In genomic region chr22:30556388-30556787, GRCh38 we compare ENCODE assay signal across 24 cellular contexts. TPM values are rescaled to one million over a fixed set of nuclear protein-coding genes. Genes with fewer than 3 reads are reported as not detected.
DNase-seq lines count a peak whose midpoint lies in the region; ATAC-seq, FAIRE-seq and TF ChIP-seq lines count a peak whose summit lies in the region.
"Had no signal": no experiment of that assay in that cellular context is flagged by ENCODE, and none has a peak within 500 bp of the region (broad histone marks: within the 10 kb centered on the region; RNA-seq: fewer than 3 reads in every experiment).

No MANE protein-coding gene starts in this region.

- FAIRE-seq in GM12878 (lab: Jason Lieb, UNC): no peak
- FAIRE-seq: colon, frontal cortex had no signal

- H3K27ac Mint-ChIP-seq in neural progenitor cell (no peak overlapping the region), nephron progenitor cell (no peak overlapping the region)
- no peak overlapping the region for H3K27ac Mint-ChIP-seq in activated T-cell treated with anti-CD3 and anti-CD28 coated beads, Interleukin-2, amount 50 U/mL, for 72 hours
- H3K27ac Mint-ChIP-seq: CD4-positive, CD25-positive, alpha-beta regulatory T cell; naive B cell; stimulated activated naive B cell treated with anti-CD40 and anti-IgM and Interleukin-4, amounts not matched to agents 10 μg/mL and 1 μg/mL and 100 μg/mL, for 72 hours; T-cell had no signal

- H3K27me3 ChIP-seq in GM12878 (replicated peaks in 1 of 2; ENCODE audit: control insufficient read depth in 2 of 2, insufficient read depth in 2 of 2, low read length in 1 of 2): no peaks in the 10 kb centered on the region; a peak in 1 of 4 replicates
- H3K27me3 ChIP-seq in neural progenitor cell: no peaks in the 10 kb centered on the region
- H3K27me3 ChIP-seq: spleen, upper lobe of left lung had no signal

- no peaks in the 10 kb centered on the region; the same call in 1 of the 2 replicates for H4K20me1 ChIP-seq in GM12878 (ENCODE audit: control insufficient read depth, insufficient read depth)
- H4K20me1 ChIP-seq in neural progenitor cell (ENCODE audit: low read depth): no peaks in the 10 kb centered on the region

- H3K4me1 ChIP-seq in GM12878 (ENCODE audit: control insufficient read depth, insufficient read depth, low read length) (no peaks in the 10 kb centered on the region), neural progenitor cell (peaks cover 1% of the 10 kb centered on the region)
- H3K4me1 ChIP-seq: spleen, upper lobe of left lung had no signal

- H3K4me3 Mint-ChIP-seq in neural progenitor cell (no peak overlapping the region), nephron progenitor cell (no peak overlapping the region)
- no peak overlapping the region for H3K4me3 Mint-ChIP-seq in activated T-cell treated with anti-CD3 and anti-CD28 coated beads, Interleukin-2, amount 50 U/mL, for 72 hours
- H3K4me3 Mint-ChIP-seq: CD4-positive, CD25-positive, alpha-beta regulatory T cell; naive B cell; stimulated activated naive B cell treated with anti-CD40 and anti-IgM and Interleukin-4, amounts not matched to agents 10 μg/mL and 1 μg/mL and 100 μg/mL, for 72 hours; T-cell had no signal

- POLR2A ChIA-PET in GM12878 (lab: Charles Lee): no interaction called here

- TF ChIP-seq POLR2A in GM12878 (IDR thresholded peaks at IDR 0.05; ENCODE audit: low read depth, low read length): no peak

- H3F3A ChIP-seq in neural progenitor cell (ENCODE audit: low read depth): no peaks in the 10 kb centered on the region

- H3K9me3 Mint-ChIP-seq in neural progenitor cell (no peaks in the 10 kb centered on the region), nephron progenitor cell (no peaks in the 10 kb centered on the region)
- no peaks in the 10 kb centered on the region for H3K9me3 Mint-ChIP-seq in activated T-cell treated with anti-CD3 and anti-CD28 coated beads, Interleukin-2, amount 50 U/mL, for 72 hours
- H3K9me3 Mint-ChIP-seq: CD4-positive, CD25-positive, alpha-beta regulatory T cell; naive B cell; stimulated activated naive B cell treated with anti-CD40 and anti-IgM and Interleukin-4, amounts not matched to agents 10 μg/mL and 1 μg/mL and 100 μg/mL, for 72 hours; T-cell had no signal

- H3K27ac ChIP-seq in GM12878 (ENCODE audit: control insufficient read depth, insufficient read depth) (no peak overlapping the region), neural progenitor cell (no peak overlapping the region)
- H3K27ac ChIP-seq: spleen, upper lobe of left lung had no signal

- WGBS in GM12878 (ENCODE audit: insufficient coverage, insufficient replicate concordance, low lambda C conversion rate, missing lambda C conversion rate): 11% methylated on average over 6 of the region's 6 CpGs

- H3K36me3 Mint-ChIP-seq in neural progenitor cell: no peaks in the 10 kb centered on the region
- peaks cover 4% of the 10 kb centered on the region for H3K36me3 Mint-ChIP-seq in nephron progenitor cell (ENCODE audit: low read depth)
- H3K36me3 Mint-ChIP-seq in activated T-cell treated with anti-CD3 and anti-CD28 coated beads, Interleukin-2, amount 50 U/mL, for 72 hours (ENCODE audit: insufficient read depth in 2 of 2): no peaks in the 10 kb centered on the region
- H3K36me3 Mint-ChIP-seq: CD4-positive, CD25-positive, alpha-beta regulatory T cell; naive B cell; T-cell had no signal

- no peaks in the 10 kb centered on the region for H3K9me3 ChIP-seq in GM12878 (replicated peaks; ENCODE audit: control insufficient read depth, insufficient read depth, low read length)
- no peaks in the 10 kb centered on the region for H3K9me3 ChIP-seq in neural progenitor cell (ENCODE audit: low read depth)
- H3K9me3 ChIP-seq: spleen, upper lobe of left lung had no signal

- no peak for TF ChIP-seq RAD21 in GM12878 (IDR thresholded peaks at IDR 0.05; ENCODE audit: insufficient read depth, low read depth, low read length)

- RAD21 ChIA-PET in GM12878 (lab: Charles Lee; ENCODE audit: unreplicated experiment): no interaction called here

- H2AFZ ChIP-seq in GM12878 (ENCODE audit: control insufficient read depth, low read depth, low read length) (no peak overlapping the region), neural progenitor cell (replicated peaks) (no peak overlapping the region)

- TF ChIP-seq CTCF in GM12878 (IDR thresholded peaks at IDR 0.05 in 2 of 3, conservative IDR thresholded peaks at IDR 0.05 in 1 of 3; ENCODE audit: control insufficient read depth in 2 of 3, extremely low read depth in 1 of 3, insufficient read depth in 1 of 3, low read depth in 3 of 3, low read length in 3 of 3) (0 out of 6 replicates have a peak, but pooled peaks of 2 of the 3 experiments have one; percentile 1 to 11), neural progenitor cell (IDR thresholded peaks at IDR 0.05) (peak; percentile 25), nephron progenitor cell (IDR thresholded peaks at IDR 0.05) (no peak)

- H3K4me1 Mint-ChIP-seq in neural progenitor cell (peaks cover 9% of the 10 kb centered on the region), nephron progenitor cell (peaks cover 8% of the 10 kb centered on the region)
- no peaks in the 10 kb centered on the region for H3K4me1 Mint-ChIP-seq in activated T-cell treated with anti-CD3 and anti-CD28 coated beads, Interleukin-2, amount 50 U/mL, for 72 hours (ENCODE audit: low read depth)
- H3K4me1 Mint-ChIP-seq: CD4-positive, CD25-positive, alpha-beta regulatory T cell; naive B cell; stimulated activated naive B cell treated with anti-CD40 and anti-IgM and Interleukin-4, amounts not matched to agents 10 μg/mL and 1 μg/mL and 100 μg/mL, for 72 hours; T-cell had no signal

- H3K9ac ChIP-seq in GM12878 (ENCODE audit: control insufficient read depth, insufficient read depth, low read length) (no peak overlapping the region), neural progenitor cell (no peak overlapping the region)

- intact Hi-C loops in GM12878 (cut with micrococcal nuclease; ENCODE audit: unreplicated experiment): no loop called here

- ATAC-seq in GM12878: peak; percentile 60
- ATAC-seq in activated T-cell treated with anti-CD3 and anti-CD28 coated beads, Interleukin-2, amount 50 U/mL, for 72 hours (replicated peaks in 1 of 2): no peak
- ATAC-seq: T-cell had no signal

- no TSS peak for BruUV-seq in GM12878 (replicated peaks; lab: Mats Ljungman, UMichigan)

- H3K4me2 ChIP-seq in GM12878 (ENCODE audit: control insufficient read depth, insufficient read depth) (no peak overlapping the region), neural progenitor cell (no peak overlapping the region)

- peak; percentile 6 for DNase-seq in DMS53 (lab: John Stamatoyannopoulos, UW)
- DNase-seq in DMS53 treated with DMSO at 0.1 percent for 48 hours (lab: John Stamatoyannopoulos, UW; ENCODE audit: unreplicated experiment): no peak
- peak; percentile 4 for DNase-seq in MV-4-11 (lab: John Stamatoyannopoulos, UW)
- no peak for DNase-seq in GM12878 (ENCODE audit: low read depth, low spot score)
- DNase-seq in neural progenitor cell (ENCODE audit: low spot score): peak; percentile 30
- DNase-seq in nephron progenitor cell: no peak
- DNase-seq in NCI-H1436 treated with DMSO at 0.1 percent for 48 hours (lab: John Stamatoyannopoulos, UW): no peak
- no peak for DNase-seq in activated T-cell treated with anti-CD3 and anti-CD28 coated beads, Interleukin-2, amount 50 U/mL, for 72 hours
- DNase-seq: 8988T; activated CD8-positive, alpha-beta memory T cell treated with anti-CD3 and anti-CD28 coated beads, Interleukin-2, amount 50 U/mL, for 4 hours; activated naive CD4-positive, alpha-beta T cell; aorta; CD4-positive, CD25-positive, alpha-beta regulatory T cell; EL; naive B cell; NCI-H2029; spleen; stimulated activated naive B cell treated with anti-CD40 and anti-IgM and Interleukin-4, amounts not matched to agents 10 μg/mL and 1 μg/mL and 100 μg/mL, for 72 hours; T-cell had no signal

- CTCF ChIA-PET in GM12878 (lab: Yijun Ruan, JAX): interaction anchor here (0.8 to 1.5 kb wide), 2 partner anchors 10 to 165 kb away, joined by 3 read pairs; no protein-coding TSS in a partner anchor

- H3K27me3 Mint-ChIP-seq in neural progenitor cell (ENCODE audit: insufficient read depth, low read depth) (no peaks in the 10 kb centered on the region), nephron progenitor cell (ENCODE audit: low read depth, poor library complexity) (peaks cover 11% of the 10 kb centered on the region)
- H3K27me3 Mint-ChIP-seq in activated T-cell treated with anti-CD3 and anti-CD28 coated beads, Interleukin-2, amount 50 U/mL, for 72 hours (ENCODE audit: low read depth): no peaks in the 10 kb centered on the region
- H3K27me3 Mint-ChIP-seq: CD4-positive, CD25-positive, alpha-beta regulatory T cell had no signal

- H3K79me2 ChIP-seq in GM12878 (ENCODE audit: control insufficient read depth, insufficient read depth, low read length) (no peaks in the 10 kb centered on the region), neural progenitor cell (ENCODE audit: low read depth) (no peaks in the 10 kb centered on the region)

- SMC1A ChIA-PET in GM12878 (lab: Charles Lee; ENCODE audit: uncharacterized antibody, unreplicated experiment): no interaction called here

- in situ Hi-C loops in GM12878 (cut with MboI): no loop called here

- no peak overlapping the region for H3K4me3 ChIP-seq in GM12878
- no peak overlapping the region for H3K4me3 ChIP-seq in neural progenitor cell
- H3K4me3 ChIP-seq: lung, spleen, upper lobe of left lung had no signal

- no peak for TF ChIP-seq EP300 in GM12878 (IDR thresholded peaks at IDR 0.05; ENCODE audit: borderline replicate concordance in 1 of 2, control insufficient read depth in 1 of 2, low read depth in 2 of 2, low read length in 2 of 2)

- H3K36me3 ChIP-seq in GM12878 (ENCODE audit: control insufficient read depth in 2 of 2, insufficient read depth in 2 of 2, low read length in 1 of 2) (no peaks in the 10 kb centered on the region), neural progenitor cell (no peaks in the 10 kb centered on the region)
- H3K36me3 ChIP-seq: spleen, upper lobe of left lung had no signal

RNA-seq across cellular contexts. Expression of gene SEC14L6, which starts 9.8 kb away (rescaled TPM):
- not detected in 2 replicates for total RNA-seq in GM12878 (2013; cell fraction: nucleolus; rRNA removed)
- total RNA-seq in GM12878 (2014; rRNA removed) (not detected in 2 replicates), GM12878 (2014; rRNA removed; fragmentation: Illumina TruSeq; extraction: Trizol) (not detected in 2 replicates), GM12878 (2021) (not detected in 2 replicates), neural progenitor cell (ENCODE audit: low replicate concordance) (2.4 and 2.7 TPM in 2 replicates)
- not detected for polyA plus RNA-seq in GM12878 (2011; ENCODE audit: low read depth)
- polyA plus RNA-seq in GM12878 (2011; rRNA removed) (not detected in 2 replicates), GM12878 (2014; fragmentation: Illumina TruSeq; extraction: Trizol) (not detected in 2 replicates), GM12878 (2014; fragmentation: Nextera tagmentation; extraction: Ambion mirVana) (not detected), GM12878 (2014; rRNA removed) (not detected in 2 replicates), GM12878 (2016; fragmentation: Nextera tagmentation; extraction: Ambion mirVana) (not detected)
- polyA plus RNA-seq in GM12878 (2011; cell fraction: cytosol; rRNA removed): not detected in 2 replicates
- not detected in 2 replicates for polyA plus RNA-seq in GM12878 (2011; cell fraction: nucleus; rRNA removed)
- not detected in 2 replicates for polyA plus RNA-seq in GM12878 (2012)
- polyA minus RNA-seq in GM12878 (2011; rRNA and poly(A)+ RNA removed): not detected in 2 replicates
- not detected in 2 replicates for polyA minus RNA-seq in GM12878 (2011; cell fraction: cytosol; rRNA and poly(A)+ RNA removed)
- not detected in 2 replicates for polyA minus RNA-seq in GM12878 (2011; cell fraction: nucleus; rRNA and poly(A)+ RNA removed)
- not detected for total RNA-seq in activated T-cell treated with anti-CD3 and anti-CD28 coated beads, Interleukin-2, amount 50 U/mL, for 72 hours
- total RNA-seq: CD4-positive, CD25-positive, alpha-beta regulatory T cell; MCF 10A had no signal

RNA-seq across cellular contexts. Expression of gene GAL3ST1, which starts 18.1 kb away (rescaled TPM):
- 1.3 and 1.9 TPM in 2 replicates for total RNA-seq in GM12878 (2013; cell fraction: nucleolus; rRNA removed)
- not detected in 2 replicates for total RNA-seq in GM12878 (2014; rRNA removed)
- total RNA-seq in GM12878 (2014; rRNA removed; fragmentation: Illumina TruSeq; extraction: Trizol): not detected in 2 replicates
- total RNA-seq in GM12878 (2021): not detected in 2 replicates
- polyA plus RNA-seq in GM12878 (2011; ENCODE audit: low read depth): not detected
- not detected in 2 replicates for polyA plus RNA-seq in GM12878 (2011; rRNA removed)
- 0.06 and 0.10 TPM in 2 replicates for polyA plus RNA-seq in GM12878 (2011; cell fraction: cytosol; rRNA removed)
- polyA plus RNA-seq in GM12878 (2011; cell fraction: nucleus; rRNA removed): 0.31 and 0.42 TPM in 2 replicates
- polyA plus RNA-seq in GM12878 (2012): 0.18 TPM in 1 of 2 replicates, not detected in the other
- polyA plus RNA-seq in GM12878 (2014; fragmentation: Illumina TruSeq; extraction: Trizol): not detected in 2 replicates
- polyA plus RNA-seq in GM12878 (2014; fragmentation: Nextera tagmentation; extraction: Ambion mirVana): not detected
- polyA plus RNA-seq in GM12878 (2014; rRNA removed): 0.09 TPM in 1 of 2 replicates, not detected in the other
- not detected for polyA plus RNA-seq in GM12878 (2016; fragmentation: Nextera tagmentation; extraction: Ambion mirVana)
- polyA minus RNA-seq in GM12878 (2011; rRNA and poly(A)+ RNA removed): 0.21 TPM in 1 of 2 replicates, not detected in the other
- polyA minus RNA-seq in GM12878 (2011; cell fraction: cytosol; rRNA and poly(A)+ RNA removed): not detected in 2 replicates
- polyA minus RNA-seq in GM12878 (2011; cell fraction: nucleus; rRNA and poly(A)+ RNA removed): not detected in 2 replicates
- 4.3 and 10.1 TPM in 2 replicates for total RNA-seq in neural progenitor cell (ENCODE audit: low replicate concordance)
- total RNA-seq in activated T-cell treated with anti-CD3 and anti-CD28 coated beads, Interleukin-2, amount 50 U/mL, for 72 hours: 1 to 10 TPM; 1.1 to 1.7 TPM
- total RNA-seq: MCF 10A had no signal

RNA-seq across cellular contexts. Expression of gene PES1, which starts 35.3 kb away (rescaled TPM):
- 97.7 and 106 TPM in 2 replicates for total RNA-seq in GM12878 (2013; cell fraction: nucleolus; rRNA removed)
- total RNA-seq in GM12878 (2014; rRNA removed) (104 and 118 TPM in 2 replicates), GM12878 (2014; rRNA removed; fragmentation: Illumina TruSeq; extraction: Trizol) (92.6 and 99.1 TPM in 2 replicates), GM12878 (2021) (135 and 139 TPM in 2 replicates), neural progenitor cell (ENCODE audit: low replicate concordance) (30.2 and 54.4 TPM in 2 replicates)
- polyA plus RNA-seq in GM12878 (2011; ENCODE audit: low read depth): 55.0 TPM
- polyA plus RNA-seq in GM12878 (2011; rRNA removed) (72.8 and 113 TPM in 2 replicates), GM12878 (2014; fragmentation: Illumina TruSeq; extraction: Trizol) (96.4 and 113 TPM in 2 replicates), GM12878 (2014; fragmentation: Nextera tagmentation; extraction: Ambion mirVana) (1 to 10 TPM; 6.9 to 7.8 TPM), GM12878 (2014; rRNA removed) (82.8 and 92.0 TPM in 2 replicates), GM12878 (2016; fragmentation: Nextera tagmentation; extraction: Ambion mirVana) (100 to 1,000 TPM; 131 to 132 TPM)
- polyA plus RNA-seq in GM12878 (2011; cell fraction: cytosol; rRNA removed): 143 and 159 TPM in 2 replicates
- 146 and 184 TPM in 2 replicates for polyA plus RNA-seq in GM12878 (2011; cell fraction: nucleus; rRNA removed)
- 58.0 and 59.9 TPM in 2 replicates for polyA plus RNA-seq in GM12878 (2012)
- polyA minus RNA-seq in GM12878 (2011; rRNA and poly(A)+ RNA removed): 156 and 205 TPM in 2 replicates
- 44.9 and 59.3 TPM in 2 replicates for polyA minus RNA-seq in GM12878 (2011; cell fraction: cytosol; rRNA and poly(A)+ RNA removed)
- polyA minus RNA-seq in GM12878 (2011; cell fraction: nucleus; rRNA and poly(A)+ RNA removed): 57.4 and 80.7 TPM in 2 replicates
- 10 to 100 TPM; 75.7 to 90.4 TPM for total RNA-seq in activated T-cell treated with anti-CD3 and anti-CD28 coated beads, Interleukin-2, amount 50 U/mL, for 72 hours

RNA-seq across cellular contexts. Expression of gene TCN2, which starts 50.6 kb away (rescaled TPM):
- 7.4 and 11.7 TPM in 2 replicates for total RNA-seq in GM12878 (2013; cell fraction: nucleolus; rRNA removed)
- total RNA-seq in GM12878 (2014; rRNA removed) (13.0 and 15.6 TPM in 2 replicates), GM12878 (2014; rRNA removed; fragmentation: Illumina TruSeq; extraction: Trizol) (6.9 and 7.7 TPM in 2 replicates), GM12878 (2021) (10.3 and 11.0 TPM in 2 replicates), neural progenitor cell (ENCODE audit: low replicate concordance) (33.9 and 66.5 TPM in 2 replicates)
- polyA plus RNA-seq in GM12878 (2011; ENCODE audit: low read depth): 4.1 TPM
- polyA plus RNA-seq in GM12878 (2011; rRNA removed) (2.3 and 5.4 TPM in 2 replicates), GM12878 (2014; fragmentation: Illumina TruSeq; extraction: Trizol) (7.8 and 11.1 TPM in 2 replicates), GM12878 (2014; fragmentation: Nextera tagmentation; extraction: Ambion mirVana) (10 to 100 TPM; 15.9 to 21.8 TPM), GM12878 (2014; rRNA removed) (8.0 and 9.5 TPM in 2 replicates), GM12878 (2016; fragmentation: Nextera tagmentation; extraction: Ambion mirVana) (10 to 100 TPM; 10.9 to 12.4 TPM)
- 9.4 and 11.1 TPM in 2 replicates for polyA plus RNA-seq in GM12878 (2011; cell fraction: cytosol; rRNA removed)
- 5.8 and 10.6 TPM in 2 replicates for polyA plus RNA-seq in GM12878 (2011; cell fraction: nucleus; rRNA removed)
- 5.9 and 6.4 TPM in 2 replicates for polyA plus RNA-seq in GM12878 (2012)
- 6.5 and 13.3 TPM in 2 replicates for polyA minus RNA-seq in GM12878 (2011; rRNA and poly(A)+ RNA removed)
- 4.7 and 6.1 TPM in 2 replicates for polyA minus RNA-seq in GM12878 (2011; cell fraction: cytosol; rRNA and poly(A)+ RNA removed)
- polyA minus RNA-seq in GM12878 (2011; cell fraction: nucleus; rRNA and poly(A)+ RNA removed): 2.5 and 3.9 TPM in 2 replicates
- 1 to 10 TPM in 1 of 2 donors, under 1 TPM in 1; 0.44 to 1.3 TPM for total RNA-seq in activated T-cell treated with anti-CD3 and anti-CD28 coated beads, Interleukin-2, amount 50 U/mL, for 72 hours

RNA-seq across cellular contexts. Expression of gene SEC14L4, which starts 50.9 kb away (rescaled TPM):
- not detected in 2 replicates for total RNA-seq in GM12878 (2013; cell fraction: nucleolus; rRNA removed)
- total RNA-seq in GM12878 (2014; rRNA removed) (not detected in 2 replicates), GM12878 (2014; rRNA removed; fragmentation: Illumina TruSeq; extraction: Trizol) (not detected in 2 replicates), GM12878 (2021) (not detected in 2 replicates), neural progenitor cell (ENCODE audit: low replicate concordance) (0.31 TPM in 1 of 2 replicates, not detected in the other)
- not detected for polyA plus RNA-seq in GM12878 (2011; ENCODE audit: low read depth)
- polyA plus RNA-seq in GM12878 (2011; rRNA removed) (not detected in 2 replicates), GM12878 (2014; fragmentation: Illumina TruSeq; extraction: Trizol) (not detected in 2 replicates), GM12878 (2014; fragmentation: Nextera tagmentation; extraction: Ambion mirVana) (not detected), GM12878 (2014; rRNA removed) (not detected in 2 replicates), GM12878 (2016; fragmentation: Nextera tagmentation; extraction: Ambion mirVana) (not detected)
- polyA plus RNA-seq in GM12878 (2011; cell fraction: cytosol; rRNA removed): not detected in 2 replicates
- not detected in 2 replicates for polyA plus RNA-seq in GM12878 (2011; cell fraction: nucleus; rRNA removed)
- not detected in 2 replicates for polyA plus RNA-seq in GM12878 (2012)
- not detected in 2 replicates for polyA minus RNA-seq in GM12878 (2011; rRNA and poly(A)+ RNA removed)
- not detected in 2 replicates for polyA minus RNA-seq in GM12878 (2011; cell fraction: cytosol; rRNA and poly(A)+ RNA removed)
- not detected in 2 replicates for polyA minus RNA-seq in GM12878 (2011; cell fraction: nucleus; rRNA and poly(A)+ RNA removed)
- total RNA-seq in activated T-cell treated with anti-CD3 and anti-CD28 coated beads, Interleukin-2, amount 50 U/mL, for 72 hours: not detected
- total RNA-seq: aorta; CD4-positive, CD25-positive, alpha-beta regulatory T cell; frontal cortex; MCF 10A had no signal
- polyA plus RNA-seq: aorta; CD4-positive, CD25-positive, alpha-beta regulatory T cell had no signal

Comparison
In these comparisons a context has a peak if more than half of its experiments do, and no peak if none do; other contexts are left out.
1. DNase-seq: peak in DMS53 (single experiment), MV-4-11 (single experiment) and neural progenitor cell (single experiment); none in DMS53 treated with DMSO at 0.1 percent for 48 hours (single experiment), GM12878 (single experiment), nephron progenitor cell (single experiment), NCI-H1436 treated with DMSO at 0.1 percent for 48 hours (single experiment) and activated T-cell treated with anti-CD3 and anti-CD28 coated beads, Interleukin-2, amount 50 U/mL, for 72 hours (0 of 2).